ENCODE assay signal across 8 cellular contexts in genomic region chr5:119356384-119357188, GRCh38. TPM values are rescaled to one million over a fixed set of nuclear protein-coding genes. Genes with fewer than 3 reads are reported as not detected.
A peak's percentile ranks its signal among the peaks of the same experiment; 100 is the strongest.
DNase-seq lines count a peak whose midpoint lies in the region; ATAC-seq and TF ChIP-seq lines count a peak whose summit lies in the region.

No MANE protein-coding gene starts in this region.

- peaks cover 0 to 12% (median 2%) of the 10 kb centered on the region in 3 donors for H3K36me3 Mint-ChIP-seq in CD8-positive, alpha-beta memory T cell
- no peaks in the 10 kb centered on the region for H3K36me3 Mint-ChIP-seq in brain

- peaks cover 95% of the 10 kb centered on the region for H3K4me1 ChIP-seq in CD8-positive, alpha-beta memory T cell (ENCODE audit: insufficient read depth, low read length)
- H3K4me1 ChIP-seq in right lobe of liver (peaks cover 0 to 5% (median 0%) of the 10 kb centered on the region in 4 donors), upper lobe of right lung (peaks cover 30% of the 10 kb centered on the region)

- DNase-seq in CD8-positive, alpha-beta memory T cell: no peak
- DNase-seq in KBM-7 (peak; percentile 67), right lobe of liver (no peak), upper lobe of right lung (no peak), DMS53 treated with DMSO at 0.1 percent for 48 hours (lab: John Stamatoyannopoulos, UW; ENCODE audit: unreplicated experiment) (no peak), OCI-M2 (lab: John Stamatoyannopoulos, UW; ENCODE audit: unreplicated experiment) (no peak)

- peak overlapping the region; percentile 37 for H3K4me3 ChIP-seq in CD8-positive, alpha-beta memory T cell (ENCODE audit: low read length)
- peak overlapping the region; percentile 61 to 68 (median 65) for H3K4me3 ChIP-seq in right lobe of liver
- H3K4me3 ChIP-seq in upper lobe of right lung: peak overlapping the region; percentile 69

- peak overlapping the region; percentile 75 to 95 (median 90) for H3K27ac Mint-ChIP-seq in CD8-positive, alpha-beta memory T cell
- peak overlapping the region; percentile 40 to 94 (median 76) for H3K27ac Mint-ChIP-seq in brain

- peak; percentile 12 to 28 (median 18) for ATAC-seq in right lobe of liver
- no peak for ATAC-seq in upper lobe of right lung
- ATAC-seq in GM21576 (IDR thresholded peaks at IDR 0.05; ENCODE audit: unreplicated experiment): no peak

- no peaks in the 10 kb centered on the region for H3K36me3 ChIP-seq in CD8-positive, alpha-beta memory T cell (ENCODE audit: insufficient read depth, low read length)
- H3K36me3 ChIP-seq in right lobe of liver: no peaks in the 10 kb centered on the region
- no peaks in the 10 kb centered on the region for H3K36me3 ChIP-seq in upper lobe of right lung

- peak overlapping the region; percentile 21 for H3K27ac ChIP-seq in CD8-positive, alpha-beta memory T cell (ENCODE audit: low read depth, low read length)
- peak overlapping the region; percentile 37 to 70 (median 55) for H3K27ac ChIP-seq in right lobe of liver
- H3K27ac ChIP-seq in upper lobe of right lung: peak overlapping the region; percentile 83

- H3K27me3 ChIP-seq in CD8-positive, alpha-beta memory T cell (ENCODE audit: insufficient read depth, low read length, poor library complexity, severe bottlenecking): no peaks in the 10 kb centered on the region
- H3K27me3 ChIP-seq in right lobe of liver: no peaks in the 10 kb centered on the region
- no peaks in the 10 kb centered on the region for H3K27me3 ChIP-seq in upper lobe of right lung

- WGBS in right lobe of liver (ENCODE audit: insufficient coverage, low coverage, low lambda C conversion rate, missing lambda C conversion rate): 2% methylated on average over 9 of the region's 9 CpGs

- intact Hi-C loops in right lobe of liver (cut with DNase I): no loop called here
- intact Hi-C loops in upper lobe of right lung (cut with DNase I): no loop called here

- CTCF ChIA-PET in CD8-positive, alpha-beta memory T cell (lab: Charles Lee): interaction anchor here (1.0 to 4.0 kb wide), 12 partner anchors 10 to 368 kb away, joined by 3 to 19 read pairs (median 5); partner anchors contain the start of gene DTWD2

- TF ChIP-seq POLR2A in right lobe of liver (IDR thresholded peaks at IDR 0.05): no peak

- H3K9me3 Mint-ChIP-seq in CD8-positive, alpha-beta memory T cell: no peaks in the 10 kb centered on the region
- no peaks in the 10 kb centered on the region for H3K9me3 Mint-ChIP-seq in brain

- no peaks in the 10 kb centered on the region for H3K9me3 ChIP-seq in CD8-positive, alpha-beta memory T cell (ENCODE audit: low read length)
- no peaks in the 10 kb centered on the region for H3K9me3 ChIP-seq in right lobe of liver
- H3K9me3 ChIP-seq in upper lobe of right lung: no peaks in the 10 kb centered on the region

- POLR2A ChIA-PET in CD8-positive, alpha-beta memory T cell (lab: Charles Lee): interaction anchor here (1.1 to 1.8 kb wide), 6 partner anchors 10 to 87 kb away, joined by 3 to 10 read pairs (median 5); no protein-coding TSS in a partner anchor

- in situ Hi-C loops in KBM-7 (cut with MboI; ENCODE audit: low pct_unique_long_range_greater_than_20kb, low sequenced_read_pairs): no loop called here

- TF ChIP-seq CTCF in brain (conservative IDR thresholded peaks at IDR 0.05) (no peak), right lobe of liver (IDR thresholded peaks at IDR 0.05) (no peak), upper lobe of right lung (IDR thresholded peaks at IDR 0.05) (no peak)

- H3K4me1 Mint-ChIP-seq in CD8-positive, alpha-beta memory T cell: peaks cover 94 to 99% (median 98%) of the 10 kb centered on the region in 3 donors
- peaks cover 37% of the 10 kb centered on the region for H3K4me1 Mint-ChIP-seq in brain

- H3K27me3 Mint-ChIP-seq in CD8-positive, alpha-beta memory T cell: no peaks in the 10 kb centered on the region
- peaks cover 55% of the 10 kb centered on the region for H3K27me3 Mint-ChIP-seq in brain

- H3K4me3 Mint-ChIP-seq in CD8-positive, alpha-beta memory T cell: peak overlapping the region; percentile 81 to 95 (median 91)
- H3K4me3 Mint-ChIP-seq in brain: peak overlapping the region; percentile 89 to 95 (median 94)

RNA-seq across cellular contexts. Expression of gene TNFAIP8, which starts 0.8 kb away (rescaled TPM):
- total RNA-seq in CD8-positive, alpha-beta memory T cell: 100 to 1,000 TPM; 295 to 311 TPM
- 207 TPM for polyA plus RNA-seq in CD8-positive, alpha-beta memory T cell
- polyA plus RNA-seq in brain (ENCODE audit: insufficient read depth, low read depth, low replicate concordance): 8.9 TPM
- total RNA-seq in right lobe of liver (10 to 100 TPM in 2 of 6 experiments, 1 to 10 TPM in 4; 2.2 to 26.7 (median 5.4) TPM), upper lobe of right lung (22.4 TPM)

Comparison
In these comparisons a context has a peak if more than half of its experiments do, and no peak if none do; other contexts are left out.
1. H3K27ac ChIP-seq: peak in every context shown above with its lines; median percentile 83 in upper lobe of right lung; 55 in right lobe of liver; 21 in CD8-positive, alpha-beta memory T cell.
2. ATAC-seq: peak in right lobe of liver (4 of 4); none in upper lobe of right lung (single experiment) and GM21576 (single experiment).
3. RNA of gene TNFAIP8, which starts 0.8 kb away (total RNA-seq): 295 to 311 TPM in CD8-positive, alpha-beta memory T cell; 22.4 TPM in upper lobe of right lung (single experiment) and 2.2 to 26.7 TPM in right lobe of liver; every median in the first group is over 10 times any median in the second.
4. Peak in every context shown above with its lines, with median percentiles within 50 percentile points of each other: H3K4me3 ChIP-seq.